15 cellular contexts compared by ENCODE assay signal in the genomic region with DNA sequence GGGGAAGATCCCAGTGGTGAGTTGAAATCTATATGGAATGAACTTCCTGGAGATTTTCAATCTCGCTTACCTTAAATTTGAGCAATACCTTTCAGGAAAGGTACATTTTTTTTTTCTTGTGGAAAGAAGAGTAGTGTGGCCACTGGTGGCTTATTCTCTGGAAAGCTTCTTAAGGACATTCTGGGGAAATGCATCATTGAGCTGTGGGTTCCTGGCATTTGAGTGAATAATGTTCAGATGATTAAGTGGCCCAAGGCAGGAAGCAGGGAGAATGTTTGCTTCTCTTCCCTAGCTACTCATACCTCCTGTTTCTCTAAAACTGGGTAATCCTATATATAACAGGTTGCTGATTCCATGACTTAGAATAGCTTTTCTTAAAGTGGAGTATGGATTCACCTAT. TPM values are rescaled to one million over a fixed set of nuclear protein-coding genes. Genes with fewer than 3 reads are reported as not detected.
A peak's percentile ranks its signal among the peaks of the same experiment; 100 is the strongest.
DNase-seq lines count a peak whose midpoint lies in the region; ATAC-seq and TF ChIP-seq lines count a peak whose summit lies in the region.
"Had no signal": no experiment of that assay in that cellular context is flagged by ENCODE, and none has a peak within 500 bp of the region (broad histone marks: within the 10 kb centered on the region; RNA-seq: fewer than 3 reads in every experiment).

No MANE protein-coding gene starts in this region.

- H3K4me1 ChIP-seq in neutrophil (ENCODE audit: control insufficient read depth in 1 of 2, insufficient read depth in 1 of 2, low read depth in 1 of 2, low read length in 1 of 2) (peaks cover 18 to 19% of the 10 kb centered on the region in 2 experiments), heart right ventricle (peaks cover 0 to 35% (median 9%) of the 10 kb centered on the region in 9 donors)

- no peak for TF ChIP-seq CTCF in CD4-positive, alpha-beta T cell (IDR thresholded peaks at IDR 0.05)
- TF ChIP-seq CTCF in epithelial cell of esophagus (IDR thresholded peaks at IDR 0.05; ENCODE audit: insufficient read depth, low read depth, low read length, missing control alignments) (no peak), neutrophil (IDR thresholded peaks at IDR 0.05) (no peak), heart right ventricle (IDR thresholded peaks at IDR 0.05) (no peak)

- 95 to 100% methylated on average over 1 of the region's 1 CpG for WGBS in heart right ventricle, 2 donors

- DNase-seq in CD4-positive, alpha-beta T cell = no peak
- DNase-seq in NCI-H226 (peak; percentile 52), epithelial cell of esophagus (ENCODE audit: low read depth) (peak; percentile 86), SIG-M5 (lab: John Stamatoyannopoulos, UW) (no peak), OCI-M2 (lab: John Stamatoyannopoulos, UW; ENCODE audit: unreplicated experiment) (no peak), heart right ventricle (no peak)
- DNase-seq: gastrocnemius medialis; NCI-H1436 treated with DMSO at 0.1 percent for 48 hours; ovary; stimulated activated CD4-positive, alpha-beta T cell treated with anti-CD3 and anti-CD28 coated beads, Interleukin-2, amount 100 ng/mL, for 48 hours had no signal

- peaks cover 68% of the 10 kb centered on the region for H3K4me1 Mint-ChIP-seq in CD4-positive, alpha-beta T cell (ENCODE audit: low read depth)

- no peaks in the 10 kb centered on the region for H3K27me3 ChIP-seq in CD4-positive, alpha-beta T cell (ENCODE audit: control insufficient read depth, insufficient read depth, low read length)
- H3K27me3 ChIP-seq in neutrophil = no peaks in the 10 kb centered on the region
- no peaks in the 10 kb centered on the region for H3K27me3 ChIP-seq in heart right ventricle
- H3K27me3 ChIP-seq: gastrocnemius medialis, ovary had no signal

- H3K27me3 Mint-ChIP-seq in CD4-positive, alpha-beta T cell = no peaks in the 10 kb centered on the region
- H3K27me3 Mint-ChIP-seq: stimulated activated naive CD8-positive, alpha-beta T cell treated with anti-CD3 and anti-CD28 coated beads, Interleukin-15, Interleukin-2, amounts not matched to agents 100 ng/mL and 50 ng/mL, for 24 hours had no signal

- H3K4me3 ChIP-seq in epithelial cell of esophagus (ENCODE audit: low read length) (no peak overlapping the region), neutrophil (ENCODE audit: low read depth in 1 of 2, low read length in 1 of 2) (no peak overlapping the region), heart right ventricle (no peak overlapping the region)
- H3K4me3 ChIP-seq: gastrocnemius medialis, ovary had no signal

- CTCF ChIA-PET in CD4-positive, alpha-beta T cell (lab: Charles Lee) = interaction anchor here (1.0 kb wide), 1 partner anchor 17 kb away, joined by 3 read pairs; no protein-coding TSS in a partner anchor

- ATAC-seq in CD4-positive, alpha-beta T cell (ENCODE audit: poor library complexity) = no peak
- no peak for ATAC-seq in GM21786 (IDR thresholded peaks at IDR 0.05; ENCODE audit: unreplicated experiment)
- no peak for ATAC-seq in heart right ventricle
- ATAC-seq: gastrocnemius medialis, HepG2 had no signal

- H3K9me3 ChIP-seq in CD4-positive, alpha-beta T cell (ENCODE audit: control insufficient read depth, low read length) = no peaks in the 10 kb centered on the region
- H3K9me3 ChIP-seq in neutrophil (no peaks in the 10 kb centered on the region), heart right ventricle (no peaks in the 10 kb centered on the region)
- H3K9me3 ChIP-seq: gastrocnemius medialis, ovary had no signal

- H3K36me3 Mint-ChIP-seq in CD4-positive, alpha-beta T cell (ENCODE audit: low read depth) = peaks cover 31% of the 10 kb centered on the region

- intact Hi-C loops in CD4-positive, alpha-beta T cell (cut with DNase I, micrococcal nuclease) = no loop called here
- intact Hi-C loops in heart right ventricle (cut with DNase I) = no loop called here

- H3K27ac Mint-ChIP-seq in CD4-positive, alpha-beta T cell = peak overlapping the region; percentile 35
- H3K27ac Mint-ChIP-seq: stimulated activated naive CD8-positive, alpha-beta T cell treated with anti-CD3 and anti-CD28 coated beads, Interleukin-15, Interleukin-2, amounts not matched to agents 100 ng/mL and 50 ng/mL, for 24 hours; T-helper 1 cell treated with Interleukin-12 subunit alpha and Interleukin-12 subunit beta and Interleukin-4 antibody, amounts not matched to agents 30 μg/mL and 1 μg/mL, for 36 hours had no signal

- H3K4me3 Mint-ChIP-seq in CD4-positive, alpha-beta T cell = no peak overlapping the region
- H3K4me3 Mint-ChIP-seq: stimulated activated naive CD8-positive, alpha-beta T cell treated with anti-CD3 and anti-CD28 coated beads, Interleukin-15, Interleukin-2, amounts not matched to agents 100 ng/mL and 50 ng/mL, for 24 hours; T-helper 1 cell treated with Interleukin-12 subunit alpha and Interleukin-12 subunit beta and Interleukin-4 antibody, amounts not matched to agents 30 μg/mL and 1 μg/mL, for 36 hours had no signal

- no peak overlapping the region for H3K27ac ChIP-seq in CD4-positive, alpha-beta T cell (ENCODE audit: low read depth, low read length)
- H3K27ac ChIP-seq in neutrophil (peak overlapping the region; percentile 63), heart right ventricle (no peak overlapping the region)
- H3K27ac ChIP-seq: gastrocnemius medialis, ovary had no signal

- H3K36me3 ChIP-seq in neutrophil = no peaks in the 10 kb centered on the region
- H3K36me3 ChIP-seq in heart right ventricle = no peaks in the 10 kb centered on the region
- H3K36me3 ChIP-seq: gastrocnemius medialis, ovary had no signal

- POLR2A ChIA-PET in CD4-positive, alpha-beta T cell (lab: Charles Lee) = interaction anchor here (1.2 kb wide), 1 partner anchor 17 kb away, joined by 3 read pairs; no protein-coding TSS in a partner anchor

- no peaks in the 10 kb centered on the region for H3K9me3 Mint-ChIP-seq in CD4-positive, alpha-beta T cell
- H3K9me3 Mint-ChIP-seq: stimulated activated naive CD8-positive, alpha-beta T cell treated with anti-CD3 and anti-CD28 coated beads, Interleukin-15, Interleukin-2, amounts not matched to agents 100 ng/mL and 50 ng/mL, for 24 hours; T-helper 1 cell treated with Interleukin-12 subunit alpha and Interleukin-12 subunit beta and Interleukin-4 antibody, amounts not matched to agents 30 μg/mL and 1 μg/mL, for 36 hours had no signal

RNA-seq across cellular contexts. Expression of gene STAG2, which starts 31.8 kb away (rescaled TPM):
- 10 to 100 TPM; 84.7 to 89.4 TPM for total RNA-seq in CD4-positive, alpha-beta T cell
- total RNA-seq in heart right ventricle = 10 to 100 TPM; 26.5 to 36.5 (median 29.7) TPM
- polyA plus RNA-seq in heart right ventricle = 10 to 100 TPM; 10.1 to 15.3 TPM

Comparison
In these comparisons a context has a peak if more than half of its experiments do, and no peak if none do; other contexts are left out.
1. DNase-seq: peak in NCI-H226 (single experiment) and epithelial cell of esophagus (single experiment); none in CD4-positive, alpha-beta T cell (0 of 10), SIG-M5 (single experiment), OCI-M2 (single experiment) and heart right ventricle (0 of 2).